In genomic region chr1:112776688-112777087, GRCh38 we compare ENCODE assay signal across 28 cellular contexts.
"Had no signal": no experiment of that assay in that cellular context is flagged by ENCODE, and none has a peak within 500 bp of the region (broad histone marks: within the 10 kb centered on the region; RNA-seq: fewer than 3 reads in every experiment).

No MANE protein-coding gene starts in this region.

- DNase-seq: activated CD4-positive, alpha-beta memory T cell treated with anti-CD3 and anti-CD28 coated beads, Interleukin-2, amount 10 ng/mL, durations not matched to agents 7 days and 5 days; activated CD4-positive, alpha-beta T cell treated with anti-CD3 and anti-CD28 coated beads for 1 hour; activated CD4-positive, alpha-beta T cell treated with anti-CD3 and anti-CD28 coated beads for 4 hours; activated CD4-positive, alpha-beta T cell treated with anti-CD3 and anti-CD28 coated beads, Interleukin-2, amount 10 ng/mL, durations not matched to agents 7 days and 5 days; activated CD4-positive, alpha-beta T cell treated with anti-CD3 and anti-CD28 coated beads, Interleukin-2, amount 50 U/mL, for 4 hours; activated CD4-positive, CD25-positive, alpha-beta regulatory T cell; activated CD8-positive, alpha-beta memory T cell treated with anti-CD3 and anti-CD28 coated beads, Interleukin-2, amount 50 U/mL, for 48 hours; activated gamma-delta T cell; activated naive CD4-positive, alpha-beta T cell; activated naive CD4-positive, alpha-beta T cell treated with anti-CD3 and anti-CD28 coated beads, Interleukin-2, amount 10 ng/mL, durations not matched to agents 7 days and 5 days; activated naive CD8-positive, alpha-beta T cell treated with anti-CD3 and anti-CD28 coated beads, Interleukin-2, amount 10 ng/mL, durations not matched to agents 7 days and 5 days; activated T-cell treated with anti-CD3 and anti-CD28 coated beads for 4 hours; activated T-cell treated with anti-CD3 and anti-CD28 coated beads, Interleukin-2, amount 50 U/mL, for 24 hours; activated T-cell treated with anti-CD3 and anti-CD28 coated beads, Interleukin-2, amount 50 U/mL, for 72 hours; central memory CD4-positive, alpha-beta T cell; cerebellar nuclear complex; colonic mucosa; effector CD8-positive, alpha-beta T cell; esophagus squamous epithelium; foreskin melanocyte; heart right ventricle; T-helper 2 cell had no signal

- H3K9me3 ChIP-seq: ascending aorta, breast epithelium, colonic mucosa, esophagus squamous epithelium, gastroesophageal sphincter, heart right ventricle had no signal

- H3K27ac ChIP-seq: ascending aorta, breast epithelium, cardiac muscle cell, colonic mucosa, epithelial cell of prostate, esophagus squamous epithelium, gastroesophageal sphincter, heart right ventricle had no signal

- H3K27me3 ChIP-seq: ascending aorta, breast epithelium, cardiac muscle cell, colonic mucosa, esophagus squamous epithelium had no signal

- ATAC-seq: activated naive CD4-positive, alpha-beta T cell treated with anti-CD3 and anti-CD28 coated beads, Interleukin-2, amount 50 U/mL, for 72 hours; activated T-cell treated with anti-CD3 and anti-CD28 coated beads, Interleukin-2, amount 50 U/mL, for 72 hours; gastroesophageal sphincter; heart right ventricle had no signal

- H3K4me3 ChIP-seq: ascending aorta, breast epithelium, cardiac muscle cell, colonic mucosa, esophagus squamous epithelium, gastroesophageal sphincter, heart right ventricle had no signal

- H3K36me3 ChIP-seq: ascending aorta, breast epithelium, cardiac muscle cell, colonic mucosa, esophagus squamous epithelium, gastroesophageal sphincter, heart right ventricle had no signal

- H3K4me1 ChIP-seq: ascending aorta, breast epithelium, colonic mucosa, esophagus squamous epithelium, gastroesophageal sphincter, heart right ventricle had no signal
